Comparison of ENCODE assay signal across 19 cellular contexts in genomic region chr13:112980441-112980840, GRCh38. TPM values are rescaled to one million over a fixed set of nuclear protein-coding genes. Genes with fewer than 3 reads are reported as not detected.
DNase-seq lines count a peak whose midpoint lies in the region; ATAC-seq and TF ChIP-seq lines count a peak whose summit lies in the region.
"Had no signal": no experiment of that assay in that cellular context is flagged by ENCODE, and none has a peak within 500 bp of the region (broad histone marks: within the 10 kb centered on the region; RNA-seq: fewer than 3 reads in every experiment).

No MANE protein-coding gene starts in this region.

- no peak overlapping the region for H3K4me3 Mint-ChIP-seq in chondrocyte (ENCODE audit: unreplicated experiment)
- H3K4me3 Mint-ChIP-seq: B cell; central memory CD8-positive, alpha-beta T cell; T-helper 2 cell treated with Interferon-gamma antibody and Interleukin-4, amounts not matched to agents 5 μg/mL and 100 μg/mL, for 36 hours had no signal

- no peak overlapping the region for H3K27ac ChIP-seq in BLaER1 treated with 17β-estradiol and CSF1 and Interleukin-3, amounts not matched to agents 10 nM and 100 nM
- H3K27ac ChIP-seq in gastroesophageal sphincter (peak overlapping the region in 3 of 4 donors; percentile 43 to 71 (median 65)), gastrocnemius medialis (peak overlapping the region; percentile 59 to 78 (median 76)), OCI-LY7 (ENCODE audit: low read depth, low read length, poor library complexity, severe bottlenecking) (no peak overlapping the region)
- H3K27ac ChIP-seq: KMS-11, RWPE1 had no signal

- H3K27me3 ChIP-seq in BLaER1 treated with 17β-estradiol and CSF1 and Interleukin-3, amounts not matched to agents 10 nM and 100 nM: peaks cover 26 to 72% (median 50%) of the 10 kb centered on the region in 11 experiments
- H3K27me3 ChIP-seq in gastroesophageal sphincter: peaks cover 32% of the 10 kb centered on the region
- H3K27me3 ChIP-seq in gastrocnemius medialis: peaks cover 0 to 11% (median 0%) of the 10 kb centered on the region in 3 donors

- no TSS peak for BruUV-seq in OCI-LY7 (replicated peaks; lab: Mats Ljungman, UMichigan)

- H4K20me1 ChIP-seq in BLaER1 treated with 17β-estradiol and CSF1 and Interleukin-3, amounts not matched to agents 10 nM and 100 nM: peaks cover 0 to 57% (median 10%) of the 10 kb centered on the region in 11 experiments; a peak in 12 of 22 replicates
- H4K20me1 ChIP-seq in OCI-LY7 (ENCODE audit: insufficient read depth, low read length): no peaks in the 10 kb centered on the region

- H3K79me2 ChIP-seq in OCI-LY7 (ENCODE audit: insufficient read depth, low read depth, low read length): no peaks in the 10 kb centered on the region

- no peaks in the 10 kb centered on the region for H3K9me3 ChIP-seq in BLaER1 treated with 17β-estradiol and CSF1 and Interleukin-3, amounts not matched to agents 10 nM and 100 nM (replicated peaks in 1 of 11)
- no peaks in the 10 kb centered on the region for H3K9me3 ChIP-seq in gastroesophageal sphincter
- H3K9me3 ChIP-seq in gastrocnemius medialis: no peaks in the 10 kb centered on the region
- no peaks in the 10 kb centered on the region for H3K9me3 ChIP-seq in OCI-LY7 (ENCODE audit: low read length)

- no peak overlapping the region for H3K27ac Mint-ChIP-seq in chondrocyte (ENCODE audit: unreplicated experiment)
- H3K27ac Mint-ChIP-seq: B cell; T-helper 2 cell treated with Interferon-gamma antibody and Interleukin-4, amounts not matched to agents 5 μg/mL and 100 μg/mL, for 36 hours had no signal

- peaks cover 11 to 28% (median 23%) of the 10 kb centered on the region in 10 experiments for H3K4me1 ChIP-seq in BLaER1 treated with 17β-estradiol and CSF1 and Interleukin-3, amounts not matched to agents 10 nM and 100 nM
- H3K4me1 ChIP-seq in gastroesophageal sphincter (no peaks in the 10 kb centered on the region), gastrocnemius medialis (no peaks in the 10 kb centered on the region), OCI-LY7 (ENCODE audit: insufficient read depth, low read length, poor library complexity, severe bottlenecking) (no peaks in the 10 kb centered on the region)

- in situ Hi-C loops in gastrocnemius medialis (cut with MboI; ENCODE audit: low sequenced_read_pairs in 4 of 4): no loop called here

- H3K9ac ChIP-seq in BLaER1 treated with 17β-estradiol and CSF1 and Interleukin-3, amounts not matched to agents 10 nM and 100 nM: no peak overlapping the region
- H3K9ac ChIP-seq: KMS-11 had no signal

- CTCF ChIA-PET in OCI-LY7 (lab: Charles Lee; ENCODE audit: unreplicated experiment): no interaction called here

- TF ChIP-seq POLR2A in gastroesophageal sphincter (IDR thresholded peaks at IDR 0.05): no peak
- TF ChIP-seq POLR2A in gastrocnemius medialis (IDR thresholded peaks at IDR 0.05): no peak

- no peaks in the 10 kb centered on the region for H3K4me1 Mint-ChIP-seq in chondrocyte (ENCODE audit: low read depth)
- H3K4me1 Mint-ChIP-seq: central memory CD8-positive, alpha-beta T cell had no signal

- 0% methylated on average over 1 of the region's 18 CpGs; no CpG with 5 or more reads in 1 of the 2 donors for WGBS in gastroesophageal sphincter (ENCODE audit: low coverage in 1 of 2), 2 donors

- no peaks in the 10 kb centered on the region for H3K36me3 Mint-ChIP-seq in chondrocyte (ENCODE audit: low read depth)

- POLR2A ChIA-PET in OCI-LY7 (lab: Charles Lee): no interaction called here

- intact Hi-C loops in gastrocnemius medialis (cut with DNase I; ENCODE audit: low total_unique reads): no loop called here
- intact Hi-C loops in OCI-LY7 (cut with micrococcal nuclease; ENCODE audit: unreplicated experiment): no loop called here

- no peak for ATAC-seq in gastroesophageal sphincter
- no peak for ATAC-seq in gastrocnemius medialis
- no peak for ATAC-seq in GM18867 (IDR thresholded peaks at IDR 0.05; ENCODE audit: unreplicated experiment)

- H3K36me3 ChIP-seq in BLaER1 treated with 17β-estradiol and CSF1 and Interleukin-3, amounts not matched to agents 10 nM and 100 nM: no peaks in the 10 kb centered on the region
- no peaks in the 10 kb centered on the region for H3K36me3 ChIP-seq in gastroesophageal sphincter
- H3K36me3 ChIP-seq in gastrocnemius medialis: no peaks in the 10 kb centered on the region
- H3K36me3 ChIP-seq in OCI-LY7 (ENCODE audit: insufficient read depth, low read length): no peaks in the 10 kb centered on the region

- peak overlapping the region in 9 of 11 experiments; percentile 11 to 80 (median 47); a peak in 13 of 22 replicates for H3K4me2 ChIP-seq in BLaER1 treated with 17β-estradiol and CSF1 and Interleukin-3, amounts not matched to agents 10 nM and 100 nM
- H3K4me2 ChIP-seq in OCI-LY7 (ENCODE audit: low read length): no peak overlapping the region
- H3K4me2 ChIP-seq: KMS-11 had no signal

- no peak overlapping the region for H2AFZ ChIP-seq in OCI-LY7 (ENCODE audit: low read length)

- TF ChIP-seq EP300 in gastroesophageal sphincter (IDR thresholded peaks at IDR 0.05): no peak

- peaks cover 27% of the 10 kb centered on the region for H3K27me3 Mint-ChIP-seq in chondrocyte (ENCODE audit: low read depth)
- H3K27me3 Mint-ChIP-seq: central memory CD8-positive, alpha-beta T cell; naive thymus-derived CD8-positive, alpha-beta T cell had no signal

- DNase-seq in MV-4-11 (lab: John Stamatoyannopoulos, UW): peak; percentile 42
- DNase-seq in gastrocnemius medialis: no peak
- no peak for DNase-seq in chondrocyte (ENCODE audit: low spot score)
- DNase-seq in OCI-LY7 (ENCODE audit: low spot score): no peak
- DNase-seq: activated CD4-positive, alpha-beta T cell treated with anti-CD3 and anti-CD28 coated beads for 4 hours; activated T-cell treated with anti-CD3 and anti-CD28 coated beads, Interleukin-2, amount 50 U/mL, for 1 hour; HCEC 1CT; naive thymus-derived CD8-positive, alpha-beta T cell; NCI-H2029 treated with DMSO at 0.1 percent for 48 hours; NCI-H748 treated with DMSO at 0.1 percent for 48 hours; stimulated activated CD4-positive, alpha-beta T cell treated with anti-CD3 and anti-CD28 coated beads, Interleukin-4, amount 100 ng/mL, for 24 hours had no signal

- H3K9me3 Mint-ChIP-seq in chondrocyte (ENCODE audit: low read depth): no peaks in the 10 kb centered on the region
- H3K9me3 Mint-ChIP-seq: central memory CD8-positive, alpha-beta T cell; naive thymus-derived CD8-positive, alpha-beta T cell; T-helper 2 cell treated with Interferon-gamma antibody and Interleukin-4, amounts not matched to agents 5 μg/mL and 100 μg/mL, for 36 hours had no signal

- no peaks in the 10 kb centered on the region for H3K9me2 ChIP-seq in OCI-LY7 (ENCODE audit: insufficient read depth, low read length)

- H3K4me3 ChIP-seq in BLaER1 treated with 17β-estradiol and CSF1 and Interleukin-3, amounts not matched to agents 10 nM and 100 nM: no peak overlapping the region
- peak overlapping the region in 1 of 2 donors; percentile 44 for H3K4me3 ChIP-seq in gastroesophageal sphincter
- peak overlapping the region; percentile 31 to 59 (median 43) for H3K4me3 ChIP-seq in gastrocnemius medialis
- H3K4me3 ChIP-seq in OCI-LY7 (ENCODE audit: low read depth, low read length, poor library complexity, severe bottlenecking): no peak overlapping the region

- no peak for TF ChIP-seq CTCF in gastroesophageal sphincter (IDR thresholded peaks at IDR 0.05)
- no peak for TF ChIP-seq CTCF in gastrocnemius medialis (IDR thresholded peaks at IDR 0.05 in 4 of 5, conservative IDR thresholded peaks at IDR 0.05 in 1 of 5)
- TF ChIP-seq CTCF in chondrocyte (IDR thresholded peaks at IDR 0.05): no peak
- no peak for TF ChIP-seq CTCF in OCI-LY7 (conservative IDR thresholded peaks at IDR 0.05; ENCODE audit: low read length)

RNA-seq across cellular contexts. Expression of gene MCF2L, which starts 11.4 kb away (rescaled TPM):
- total RNA-seq in gastroesophageal sphincter (10 to 100 TPM; 18.3 to 52.6 (median 29.9) TPM), gastrocnemius medialis (10 to 100 TPM; 16.1 to 21.2 (median 19.4) TPM), chondrocyte (6.7 to 8.0 TPM (median 7.6 TPM) in 3 replicates), OCI-LY7 (2022) (12.8 and 16.4 TPM in 2 replicates)
- 2.8 and 8.4 TPM in 2 replicates for total RNA-seq in OCI-LY7 (2014; rRNA removed; shearing (Covaris generic))

Comparison
In these comparisons a context has a peak if more than half of its experiments do, and no peak if none do; other contexts are left out.
1. H3K27ac ChIP-seq: peak in gastroesophageal sphincter (3 of 4) and gastrocnemius medialis (4 of 4); none in BLaER1 treated with 17β-estradiol and CSF1 and Interleukin-3, amounts not matched to agents 10 nM and 100 nM (0 of 11) and OCI-LY7 (single experiment).
2. H3K4me3 ChIP-seq: peak in gastrocnemius medialis (4 of 4); none in BLaER1 treated with 17β-estradiol and CSF1 and Interleukin-3, amounts not matched to agents 10 nM and 100 nM (0 of 10) and OCI-LY7 (single experiment).